In the genomic region with DNA sequence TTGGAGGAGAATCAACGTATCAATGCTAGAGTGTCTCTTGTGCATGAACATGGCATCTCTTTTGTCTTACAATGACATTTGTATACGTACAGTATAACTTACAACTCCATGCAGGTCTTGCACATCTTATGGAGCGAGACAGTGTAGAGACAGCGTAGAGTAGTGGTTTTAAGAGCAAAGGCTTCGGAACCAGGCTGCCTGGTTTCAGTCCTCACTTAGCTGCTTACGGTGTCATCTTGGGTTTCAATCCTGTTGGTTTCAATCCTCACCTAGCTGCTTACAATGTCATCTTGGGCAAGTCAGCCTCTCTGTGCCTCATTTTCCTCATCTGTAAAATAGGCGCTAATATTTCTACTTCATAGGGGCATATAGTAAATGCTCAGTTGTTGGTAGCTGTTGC, we compare ENCODE assay signal across 21 cellular contexts.
"Had no signal": no experiment of that assay in that cellular context is flagged by ENCODE, and none has a peak within 500 bp of the region (broad histone marks: within the 10 kb centered on the region; RNA-seq: fewer than 3 reads in every experiment).

No MANE protein-coding gene starts in this region.

- DNase-seq: Karpas-422; KBM-7; MG63; NCI-H1092; NCI-H1105 treated with DMSO at 0.1 percent for 48 hours; NCI-H1417 treated with DMSO at 0.1 percent for 48 hours; NCI-H146; NCI-H1694 treated with DMSO at 0.1 percent for 48 hours; NCI-H1930; NCI-H2081; NCI-H2107; NCI-H2227 treated with DMSO at 0.1 percent for 48 hours; NCI-H524; NCI-H526 treated with DMSO at 0.1 percent for 48 hours; NCI-H748 treated with DMSO at 0.1 percent for 48 hours; NK-92 treated with Interleukin-12 subunit alpha and Interleukin-12 subunit beta, amount 100 ng/mL, for 24 hours; PC-3; SHP77; SK-N-SH; SW 1271 had no signal

- ATAC-seq: Panc1, PC-3 had no signal
